Comparison of ENCODE assay signal across 24 cellular contexts in genomic region chr10:12907651-12908050, GRCh38.
DNase-seq lines count a peak whose midpoint lies in the region; ATAC-seq and TF ChIP-seq lines count a peak whose summit lies in the region.
"Had no signal": no experiment of that assay in that cellular context is flagged by ENCODE, and none has a peak within 500 bp of the region (broad histone marks: within the 10 kb centered on the region; RNA-seq: fewer than 3 reads in every experiment).

No MANE protein-coding gene starts in this region.

- no peak overlapping the region for H3K27ac Mint-ChIP-seq in activated T-helper 2 cell treated with anti-CD3 and anti-CD28 coated beads, Interferon-gamma antibody, Interleukin-2, Interleukin-4, amounts not matched to agents 10 μg/mL and 5 μg/mL and 100 μg/mL, durations not matched to agents 14 hours and 24 hours and 36 hours
- H3K27ac Mint-ChIP-seq: activated naive CD4-positive, alpha-beta T cell treated with anti-CD3 and anti-CD28 coated beads for 36 hours; CD8-positive, alpha-beta T cell had no signal

- H2AFZ ChIP-seq in fibroblast of lung (ENCODE audit: low read length) = no peak overlapping the region

- no peak overlapping the region for H3K9ac ChIP-seq in fibroblast of lung (ENCODE audit: insufficient read depth, low read length)

- H3K36me3 Mint-ChIP-seq in activated T-helper 2 cell treated with anti-CD3 and anti-CD28 coated beads, Interferon-gamma antibody, Interleukin-2, Interleukin-4, amounts not matched to agents 10 μg/mL and 5 μg/mL and 100 μg/mL, durations not matched to agents 14 hours and 24 hours and 36 hours (ENCODE audit: low read depth) = no peaks in the 10 kb centered on the region
- H3K36me3 Mint-ChIP-seq: CD8-positive, alpha-beta T cell had no signal

- H4K20me1 ChIP-seq in fibroblast of lung (ENCODE audit: control insufficient read depth, extremely low read depth, insufficient read depth, low read length) = no peaks in the 10 kb centered on the region

- H3K27me3 ChIP-seq in SJCRH30 = no peaks in the 10 kb centered on the region
- no peaks in the 10 kb centered on the region for H3K27me3 ChIP-seq in fibroblast of lung (ENCODE audit: control insufficient read depth, insufficient read depth, low read length)
- H3K27me3 ChIP-seq: body of pancreas had no signal

- no peak overlapping the region for H3K4me3 Mint-ChIP-seq in activated T-helper 2 cell treated with anti-CD3 and anti-CD28 coated beads, Interferon-gamma antibody, Interleukin-2, Interleukin-4, amounts not matched to agents 10 μg/mL and 5 μg/mL and 100 μg/mL, durations not matched to agents 14 hours and 24 hours and 36 hours (ENCODE audit: low read depth)
- H3K4me3 Mint-ChIP-seq: activated naive CD4-positive, alpha-beta T cell treated with anti-CD3 and anti-CD28 coated beads for 36 hours; CD8-positive, alpha-beta T cell; neural crest cell had no signal

- intact Hi-C loops in sciatic nerve (cut with DNase I) = no loop called here
- intact Hi-C loops in activated T-helper 2 cell treated with anti-CD3 and anti-CD28 coated beads, Interferon-gamma antibody, Interleukin-2, Interleukin-4, amounts not matched to agents 10 μg/mL and 5 μg/mL and 100 μg/mL, durations not matched to agents 14 hours and 24 hours and 36 hours (cut with micrococcal nuclease) = loop anchor here (10.0 kb wide), 1 partner anchor 167 kb away; no protein-coding TSS in a partner anchor

- no peaks in the 10 kb centered on the region; the same call in 1 of the 2 replicates for H3K36me3 ChIP-seq in SJCRH30
- no peaks in the 10 kb centered on the region for H3K36me3 ChIP-seq in fibroblast of lung (ENCODE audit: control insufficient read depth, insufficient read depth, low read length)
- H3K36me3 ChIP-seq: prostate gland, spleen had no signal

- ATAC-seq in sciatic nerve (peak; percentile 40), HG02970 (IDR thresholded peaks at IDR 0.05; ENCODE audit: low FRiP score, unreplicated experiment) (no peak)
- ATAC-seq: body of pancreas; CD8-positive, alpha-beta T cell; esophagus mucosa had no signal

- peaks cover 7% of the 10 kb centered on the region for H3K27me3 Mint-ChIP-seq in activated T-helper 2 cell treated with anti-CD3 and anti-CD28 coated beads, Interferon-gamma antibody, Interleukin-2, Interleukin-4, amounts not matched to agents 10 μg/mL and 5 μg/mL and 100 μg/mL, durations not matched to agents 14 hours and 24 hours and 36 hours (ENCODE audit: low read depth)

- H3K79me2 ChIP-seq in fibroblast of lung (ENCODE audit: control insufficient read depth, insufficient read depth, low read length) = no peaks in the 10 kb centered on the region

- H3K4me3 ChIP-seq in SJCRH30 (no peak overlapping the region), fibroblast of lung (replicated peaks in 1 of 4; ENCODE audit: control extremely low read depth in 1 of 4, insufficient read depth in 1 of 4, low read depth in 3 of 4, low read length in 4 of 4) (no peak overlapping the region)
- H3K4me3 ChIP-seq: body of pancreas, prostate gland, spleen had no signal

- TF ChIP-seq CTCF in fibroblast of lung (conservative IDR thresholded peaks at IDR 0.05 in 1 of 2, IDR thresholded peaks at IDR 0.05 in 1 of 2; ENCODE audit: low read depth in 1 of 2, low read length in 2 of 2) = no peak

- DNase-seq in Daoy (ENCODE audit: low read depth) (peak; percentile 9), SJCRH30 (peak; percentile 70 to 87), fibroblast of lung (ENCODE audit: low read depth in 2 of 2) (peak; percentile 39 to 57), sciatic nerve (ENCODE audit: low spot score) (no peak), retina (no peak), NCI-H2029 (lab: John Stamatoyannopoulos, UW) (no peak)
- DNase-seq in activated T-helper 2 cell treated with anti-CD3 and anti-CD28 coated beads, Interferon-gamma antibody, Interleukin-2, Interleukin-4, amounts not matched to agents 10 μg/mL and 5 μg/mL and 100 μg/mL, durations not matched to agents 14 hours and 24 hours and 36 hours (ENCODE audit: low spot score) = no peak
- DNase-seq: activated CD4-positive, alpha-beta T cell treated with anti-CD3 and anti-CD28 coated beads, Interleukin-2, amount 50 U/mL, for 4 hours; activated naive CD4-positive, alpha-beta T cell treated with anti-CD3 and anti-CD28 coated beads for 36 hours; activated T-cell treated with anti-CD3 and anti-CD28 coated beads for 4 hours; body of pancreas; CD8-positive, alpha-beta T cell; DMS79; kidney; NCI-H187; NCI-H524; OCI-M1; SHP77; spleen had no signal

- H3K4me2 ChIP-seq in fibroblast of lung (ENCODE audit: extremely low read depth, insufficient read depth, low read length) = no peak overlapping the region

- no peaks in the 10 kb centered on the region for H3K4me1 Mint-ChIP-seq in activated T-helper 2 cell treated with anti-CD3 and anti-CD28 coated beads, Interferon-gamma antibody, Interleukin-2, Interleukin-4, amounts not matched to agents 10 μg/mL and 5 μg/mL and 100 μg/mL, durations not matched to agents 14 hours and 24 hours and 36 hours (ENCODE audit: low read depth)
- H3K4me1 Mint-ChIP-seq: neural crest cell had no signal

- H3K27ac ChIP-seq in SJCRH30 (peak overlapping the region; percentile 46), fibroblast of lung (ENCODE audit: insufficient read depth, low read length) (no peak overlapping the region)
- H3K27ac ChIP-seq: body of pancreas, prostate gland, spleen, VCaP had no signal

- H3K9me3 ChIP-seq in SJCRH30 (replicated peaks) (peaks cover 6% of the 10 kb centered on the region; the same call in 1 of the 2 replicates), fibroblast of lung (ENCODE audit: control insufficient read depth, insufficient read depth, low read depth, low read length) (no peaks in the 10 kb centered on the region)
- H3K9me3 ChIP-seq: body of pancreas, prostate gland had no signal

- peaks cover 14% of the 10 kb centered on the region for H3K4me1 ChIP-seq in SJCRH30
- no peaks in the 10 kb centered on the region for H3K4me1 ChIP-seq in fibroblast of lung (ENCODE audit: control insufficient read depth, extremely low read depth, insufficient read depth, low read length)
- H3K4me1 ChIP-seq: body of pancreas, spleen had no signal

- H3K9me3 Mint-ChIP-seq in activated T-helper 2 cell treated with anti-CD3 and anti-CD28 coated beads, Interferon-gamma antibody, Interleukin-2, Interleukin-4, amounts not matched to agents 10 μg/mL and 5 μg/mL and 100 μg/mL, durations not matched to agents 14 hours and 24 hours and 36 hours = peaks cover 11% of the 10 kb centered on the region

Comparison
In these comparisons a context has a peak if more than half of its experiments do, and no peak if none do; other contexts are left out.
1. DNase-seq: peak in Daoy (single experiment), SJCRH30 (2 of 2) and fibroblast of lung (2 of 2); none in sciatic nerve (single experiment), activated T-helper 2 cell treated with anti-CD3 and anti-CD28 coated beads, Interferon-gamma antibody, Interleukin-2, Interleukin-4, amounts not matched to agents 10 μg/mL and 5 μg/mL and 100 μg/mL, durations not matched to agents 14 hours and 24 hours and 36 hours (single experiment), retina (single experiment) and NCI-H2029 (single experiment).